ENCODE assay signal across 9 cellular contexts in the genomic region with DNA sequence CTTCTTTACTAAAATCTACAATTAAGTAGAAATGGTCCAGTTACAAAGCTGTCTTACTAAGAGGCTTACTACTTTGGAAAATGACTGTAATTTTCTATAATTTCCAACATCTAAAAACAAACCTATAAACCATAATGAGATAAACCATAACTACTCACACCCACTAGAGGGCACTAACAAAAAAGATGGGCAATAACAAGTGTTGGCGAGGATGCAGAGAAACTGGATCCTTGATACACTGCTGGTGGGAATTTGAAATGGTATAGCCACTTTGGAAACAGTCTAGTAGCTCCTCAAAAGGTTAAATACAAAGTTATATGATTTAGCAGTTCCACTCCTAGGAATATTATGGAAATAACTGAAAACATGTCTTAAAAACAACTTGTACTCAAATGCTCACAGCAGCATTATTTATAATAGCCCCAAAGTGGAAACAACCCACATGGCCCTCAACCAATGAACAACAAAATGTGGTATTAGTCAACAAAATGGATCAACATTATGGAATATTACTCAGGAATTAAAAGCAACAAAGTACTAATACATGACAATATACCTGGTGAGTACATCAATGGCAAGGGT. TPM values are rescaled to one million over a fixed set of nuclear protein-coding genes. Genes with fewer than 3 reads are reported as not detected.
DNase-seq lines count a peak whose midpoint lies in the region; ATAC-seq and TF ChIP-seq lines count a peak whose summit lies in the region.
"Had no signal": no experiment of that assay in that cellular context is flagged by ENCODE, and none has a peak within 500 bp of the region (broad histone marks: within the 10 kb centered on the region; RNA-seq: fewer than 3 reads in every experiment).

No MANE protein-coding gene starts in this region.

- no peaks in the 10 kb centered on the region for H3K9me3 Mint-ChIP-seq in MCF 10A (ENCODE audit: unreplicated experiment)

- H3K36me3 Mint-ChIP-seq in MCF 10A (ENCODE audit: insufficient read depth, unreplicated experiment) = peaks cover 5% of the 10 kb centered on the region

- in situ Hi-C loops in transverse colon (cut with MboI; ENCODE audit: low pct_ligation_motif_present in 1 of 4, low pct_unique_long_range_greater_than_20kb in 1 of 4, low sequenced_read_pairs in 3 of 4) = loop anchor here in 1 of 4 donors (10.0 kb wide), 1 partner anchor 450 kb away; no protein-coding TSS in a partner anchor

- POLR2A ChIA-PET in MCF 10A (lab: Yijun Ruan, JAX) = interaction anchor here (0.7 kb wide), 1 partner anchor 454 kb away, joined by 4 read pairs; no protein-coding TSS in a partner anchor
- POLR2A ChIA-PET in PC-3 (lab: Charles Lee; ENCODE audit: unreplicated experiment) = no interaction called here

- TF ChIP-seq POLR2A in breast epithelium (IDR thresholded peaks at IDR 0.05) (no peak), erythroblast (IDR thresholded peaks at IDR 0.05; ENCODE audit: low read length) (no peak), transverse colon (IDR thresholded peaks at IDR 0.05) (no peak)

- no peak overlapping the region for H3K4me3 Mint-ChIP-seq in MCF 10A (ENCODE audit: unreplicated experiment)

- ATAC-seq in PC-3 (no peak), HG02973 (IDR thresholded peaks at IDR 0.05; ENCODE audit: unreplicated experiment) (no peak), GM18858 (IDR thresholded peaks at IDR 0.05; ENCODE audit: unreplicated experiment) (no peak)

- H3K9me3 ChIP-seq in breast epithelium (no peaks in the 10 kb centered on the region), PC-3 (ENCODE audit: low read length) (no peaks in the 10 kb centered on the region), transverse colon (no peaks in the 10 kb centered on the region)

- no peak overlapping the region for H3K27ac Mint-ChIP-seq in MCF 10A (ENCODE audit: low read depth, unreplicated experiment)

- intact Hi-C loops in MCF 10A (cut with micrococcal nuclease) = loop anchor here (5.0 kb wide), 1 partner anchor 142 kb away; no protein-coding TSS in a partner anchor
- intact Hi-C loops in breast epithelium (cut with DNase I; ENCODE audit: low total_unique reads) = loop anchor here (1.0 kb wide), 1 partner anchor 29 kb away; no protein-coding TSS in a partner anchor
- intact Hi-C loops in PC-3 (cut with micrococcal nuclease) = loop anchor here (5.0 to 10.0 kb wide), 4 partner anchors 142 to 422 kb away; a partner anchor contains a TSS
- intact Hi-C loops in transverse colon (cut with DNase I; ENCODE audit: low total_unique reads) = loop anchor here (5.0 to 10.0 kb wide), 2 partner anchors 450 to 537 kb away; no protein-coding TSS in a partner anchor

- H3K27me3 Mint-ChIP-seq in MCF 10A (ENCODE audit: insufficient read depth, unreplicated experiment) = no peaks in the 10 kb centered on the region

- no peak overlapping the region for H3K4me2 ChIP-seq in PC-3 (ENCODE audit: low read length)

- CTCF ChIA-PET in MCF 10A (lab: Yijun Ruan, JAX) = interaction anchor here (0.6 to 9.8 kb wide), 9 partner anchors 10 to 532 kb away, joined by 3 to 200 read pairs (median 4); no protein-coding TSS in a partner anchor
- CTCF ChIA-PET in PC-3 (lab: Charles Lee) = no interaction called here

- DNase-seq in MCF 10A (ENCODE audit: unreplicated experiment) (peak; percentile 28), breast epithelium (ENCODE audit: low spot score in 2 of 2) (no peak), PC-3 (peak; percentile 26), erythroblast (lab: John Stamatoyannopoulos, UW) (peak; percentile 23 to 42), transverse colon (no peak), hippocampal formation (lab: John Stamatoyannopoulos, UW) (no peak)

- TF ChIP-seq CTCF in MCF 10A (IDR thresholded peaks at IDR 0.05; ENCODE audit: unreplicated experiment) (peak; percentile 20), breast epithelium (IDR thresholded peaks at IDR 0.05) (no peak), PC-3 (conservative IDR thresholded peaks at IDR 0.05; ENCODE audit: low read depth, low read length) (peak; percentile 67), transverse colon (IDR thresholded peaks at IDR 0.05) (peak; percentile 24 to 36 (median 32))

- no peaks in the 10 kb centered on the region for H3K9me2 ChIP-seq in PC-3 (replicated peaks; ENCODE audit: low read length)

- H3K4me1 ChIP-seq in breast epithelium (no peaks in the 10 kb centered on the region), PC-3 (ENCODE audit: insufficient read depth, low read length) (peaks cover 13% of the 10 kb centered on the region), transverse colon (peaks cover 0 to 20% (median 10%) of the 10 kb centered on the region in 4 donors)

- H3K79me2 ChIP-seq in PC-3 (ENCODE audit: low read length) = no peaks in the 10 kb centered on the region

- H3K4me3 ChIP-seq in breast epithelium = no peak overlapping the region
- no peak overlapping the region for H3K4me3 ChIP-seq in PC-3 (ENCODE audit: low read length)
- H3K4me3 ChIP-seq in transverse colon = no peak overlapping the region

- H3K27ac ChIP-seq in breast epithelium (no peak overlapping the region), PC-3 (ENCODE audit: low read length) (no peak overlapping the region), transverse colon (no peak overlapping the region)

- no peak overlapping the region for H2AFZ ChIP-seq in PC-3 (ENCODE audit: low read length)

- no peak for TF ChIP-seq EP300 in transverse colon (IDR thresholded peaks at IDR 0.05; ENCODE audit: low read depth)

- H3K4me1 Mint-ChIP-seq in MCF 10A (ENCODE audit: insufficient read depth, unreplicated experiment) = peaks cover 21% of the 10 kb centered on the region

- H3K27me3 ChIP-seq in breast epithelium (no peaks in the 10 kb centered on the region), PC-3 (ENCODE audit: low read length) (no peaks in the 10 kb centered on the region), transverse colon (no peaks in the 10 kb centered on the region)

- no peaks in the 10 kb centered on the region for H3K36me3 ChIP-seq in breast epithelium
- H3K36me3 ChIP-seq in PC-3 (ENCODE audit: low read depth, low read length) = no peaks in the 10 kb centered on the region
- no peaks in the 10 kb centered on the region for H3K36me3 ChIP-seq in transverse colon

- 70 to 88% methylated on average over 1 of the region's 1 CpG for WGBS in transverse colon (ENCODE audit: low coverage in 1 of 2), 2 donors

- H3K9ac ChIP-seq in PC-3 (ENCODE audit: low read length) = no peak overlapping the region

- no peaks in the 10 kb centered on the region for H3F3A ChIP-seq in PC-3 (ENCODE audit: low read length, unreplicated experiment)

- no TSS peak for BruUV-seq in MCF 10A (replicated peaks; lab: Mats Ljungman, UMichigan)
- BruUV-seq in PC-3 (replicated peaks; lab: Mats Ljungman, UMichigan) = no TSS peak

- H4K20me1 ChIP-seq in PC-3 (ENCODE audit: low read length) = no peaks in the 10 kb centered on the region

RNA-seq across cellular contexts. Expression of a gene that starts 50.6 kb away (rescaled TPM):
- total RNA-seq in MCF 10A (2022) (not detected in 2 replicates), breast epithelium (not detected), PC-3 (2014; rRNA removed) (not detected in 2 replicates), transverse colon (not detected)
- total RNA-seq: subcutaneous adipose tissue had no signal

Comparison
In these comparisons a context has a peak if more than half of its experiments do, and no peak if none do; other contexts are left out.
1. DNase-seq: peak in MCF 10A (single experiment), PC-3 (single experiment) and erythroblast (2 of 2); none in breast epithelium (0 of 2), transverse colon (single experiment) and hippocampal formation (0 of 2).
2. CTCF ChIP-seq: peak in MCF 10A (single experiment), PC-3 (single experiment) and transverse colon (5 of 5); none in breast epithelium (0 of 3).